Comparison of ENCODE assay signal across 21 cellular contexts in the genomic region with DNA sequence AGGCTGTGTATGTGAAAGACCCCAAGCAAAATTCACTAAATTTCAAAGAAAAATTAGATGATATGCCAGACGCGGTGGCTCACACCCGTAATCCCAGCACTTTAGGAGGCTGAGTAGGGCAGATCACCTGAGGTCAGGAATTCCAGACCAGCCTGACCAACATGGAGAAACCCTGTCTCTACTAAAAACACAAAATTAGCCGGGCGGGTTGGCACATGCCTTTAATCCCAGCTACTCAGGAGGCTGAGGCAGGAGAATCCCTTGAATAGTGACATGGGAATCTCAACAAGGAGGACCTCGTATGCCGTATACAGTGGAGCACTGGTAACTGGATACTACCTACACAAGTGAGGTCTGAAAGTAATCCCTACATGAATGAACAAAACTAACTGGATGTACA.
DNase-seq lines count a peak whose midpoint lies in the region; ATAC-seq, FAIRE-seq and TF ChIP-seq lines count a peak whose summit lies in the region.
"Had no signal": no experiment of that assay in that cellular context is flagged by ENCODE, and none has a peak within 500 bp of the region (broad histone marks: within the 10 kb centered on the region; RNA-seq: fewer than 3 reads in every experiment).

No MANE protein-coding gene starts in this region.

- no peak for FAIRE-seq in H1 (lab: Jason Lieb, UNC)
- FAIRE-seq: A204.1, GM12892, GM18507, HTR-8/SVneo had no signal

- H3K36me3 Mint-ChIP-seq in GM23338 (ENCODE audit: low read depth), result no peaks in the 10 kb centered on the region
- no peaks in the 10 kb centered on the region for H3K36me3 Mint-ChIP-seq in stimulated activated naive B cell treated with anti-CD40 and anti-IgM and Interleukin-4, amounts not matched to agents 10 μg/mL and 1 μg/mL and 100 μg/mL, for 72 hours
- H3K36me3 Mint-ChIP-seq: CD4-positive, CD25-positive, alpha-beta regulatory T cell; CD8-positive, alpha-beta memory T cell had no signal

- no peak overlapping the region for H2BK5ac ChIP-seq in H1 (ENCODE audit: low read depth, low read length)

- H4K5ac ChIP-seq in H1 (ENCODE audit: insufficient read length, low read depth, low read length), result no peak overlapping the region

- H2AK5ac ChIP-seq in H1 (ENCODE audit: low read depth, low read length), result no peak overlapping the region

- no peak for TF ChIP-seq EP300 in H1 (IDR thresholded peaks at IDR 0.05; ENCODE audit: borderline replicate concordance in 1 of 2, low read depth in 2 of 2, low read length in 2 of 2)

- WGBS in H1 (ENCODE audit: extremely low coverage in 1 of 2, insufficient coverage in 1 of 2, insufficient read length in 1 of 2, insufficient replicate concordance in 2 of 2, low coverage in 1 of 2, low lambda C conversion rate in 2 of 2, missing lambda C conversion rate in 1 of 2), 2 experiments, result 96% methylated on average over 7 of the region's 7 CpGs; no CpG with 5 or more reads in 1 of the 2 experiments

- no peak overlapping the region for H2BK20ac ChIP-seq in H1 (ENCODE audit: low read length)

- H3K27me3 Mint-ChIP-seq in GM23338 (ENCODE audit: insufficient read depth, low read depth, poor library complexity), result peaks cover 1% of the 10 kb centered on the region
- H3K27me3 Mint-ChIP-seq in stimulated activated naive B cell treated with anti-CD40 and anti-IgM and Interleukin-4, amounts not matched to agents 10 μg/mL and 1 μg/mL and 100 μg/mL, for 72 hours, result no peaks in the 10 kb centered on the region

- H3K4me1 ChIP-seq in GM23338 (ENCODE audit: insufficient read depth) (no peaks in the 10 kb centered on the region), H1 (replicated peaks in 1 of 4; ENCODE audit: control insufficient read depth in 3 of 4, insufficient read depth in 4 of 4, low read length in 3 of 4) (no peaks in the 10 kb centered on the region; a peak in 2 of 7 replicates)
- H3K4me1 ChIP-seq: BE2C had no signal

- H2AFZ ChIP-seq in GM23338, result 0 out of 2 replicates have a peak overlapping the region, but pooled peaks have one; percentile 18
- 0 out of 2 replicates have a peak overlapping the region, but pooled peaks have one; percentile 62 for H2AFZ ChIP-seq in H1 (ENCODE audit: low read length)

- no peaks in the 10 kb centered on the region for H3K23me2 ChIP-seq in H1 (ENCODE audit: low read depth, low read length)

- no peaks in the 10 kb centered on the region for H3K79me1 ChIP-seq in H1 (ENCODE audit: low read depth, low read length)

- H3K79me2 ChIP-seq in GM23338 (replicated peaks; ENCODE audit: insufficient read depth) (no peaks in the 10 kb centered on the region), H1 (ENCODE audit: control insufficient read depth in 1 of 2, insufficient read depth in 2 of 2, low read length in 2 of 2) (no peaks in the 10 kb centered on the region)

- H3K56ac ChIP-seq in H1 (replicated peaks; ENCODE audit: insufficient read length, low read depth, low read length), result no peak overlapping the region

- H4K20me1 ChIP-seq in GM23338 (replicated peaks; ENCODE audit: insufficient read depth) (no peaks in the 10 kb centered on the region), H1 (replicated peaks in 1 of 2; ENCODE audit: control insufficient read depth in 1 of 2, insufficient read depth in 2 of 2, low read length in 2 of 2) (no peaks in the 10 kb centered on the region)

- H3K4me3 Mint-ChIP-seq in GM23338, result no peak overlapping the region
- H3K4me3 Mint-ChIP-seq in stimulated activated naive B cell treated with anti-CD40 and anti-IgM and Interleukin-4, amounts not matched to agents 10 μg/mL and 1 μg/mL and 100 μg/mL, for 72 hours, result no peak overlapping the region
- H3K4me3 Mint-ChIP-seq: CD4-positive, CD25-positive, alpha-beta regulatory T cell; CD8-positive, alpha-beta memory T cell; H9 had no signal

- ATAC-seq in GM23338, result no peak
- ATAC-seq in stimulated activated naive B cell treated with anti-CD40 and anti-IgM and Interleukin-4, amounts not matched to agents 10 μg/mL and 1 μg/mL and 100 μg/mL, for 72 hours (replicated peaks), result no peak
- ATAC-seq in GM18873 (IDR thresholded peaks at IDR 0.05; ENCODE audit: low FRiP score, unreplicated experiment), result no peak

- H3K27ac Mint-ChIP-seq in GM23338, result no peak overlapping the region
- H3K27ac Mint-ChIP-seq in stimulated activated naive B cell treated with anti-CD40 and anti-IgM and Interleukin-4, amounts not matched to agents 10 μg/mL and 1 μg/mL and 100 μg/mL, for 72 hours, result peak overlapping the region; percentile 25
- H3K27ac Mint-ChIP-seq: CD4-positive, CD25-positive, alpha-beta regulatory T cell; H9 had no signal

- no peak overlapping the region for H4K91ac ChIP-seq in H1 (replicated peaks; ENCODE audit: insufficient read length, low read length)

- peaks cover 4% of the 10 kb centered on the region for H3K4me1 Mint-ChIP-seq in GM23338
- peaks cover 16 to 29% of the 10 kb centered on the region in 2 donors for H3K4me1 Mint-ChIP-seq in stimulated activated naive B cell treated with anti-CD40 and anti-IgM and Interleukin-4, amounts not matched to agents 10 μg/mL and 1 μg/mL and 100 μg/mL, for 72 hours
- H3K4me1 Mint-ChIP-seq: CD4-positive, CD25-positive, alpha-beta regulatory T cell; CD8-positive, alpha-beta memory T cell had no signal

- CTCF ChIA-PET in H1 (lab: Charles Lee; ENCODE audit: partially characterized antibody), result interaction anchor here (0.7 kb wide), 1 partner anchor 65 kb away, joined by 3 read pairs; no protein-coding TSS in a partner anchor

- no peak for DNase-seq in GM23338 (ENCODE audit: low spot score)
- peak; percentile 66 to 92 for DNase-seq in NCI-H524 (lab: John Stamatoyannopoulos, UW)
- DNase-seq in H1 (ENCODE audit: low read depth in 1 of 2, low spot score in 2 of 2), result no peak
- no peak for DNase-seq in stimulated activated naive B cell treated with anti-CD40 and anti-IgM and Interleukin-4, amounts not matched to agents 10 μg/mL and 1 μg/mL and 100 μg/mL, for 72 hours
- no peak for DNase-seq in NCI-H345 treated with DMSO at 0.1 percent for 48 hours (lab: John Stamatoyannopoulos, UW; ENCODE audit: unreplicated experiment)
- DNase-seq: ACHN; BE2C; CD4-positive, CD25-positive, alpha-beta regulatory T cell; CD8-positive, alpha-beta memory T cell; COR-L47; DMS153; DMS79; GDM1; GOT3; H9; IMR-90 had no signal

- H3K9me3 ChIP-seq in H1 (ENCODE audit: insufficient read depth in 2 of 2, low read depth in 1 of 2, low read length in 1 of 2), result no peaks in the 10 kb centered on the region
- H3K9me3 ChIP-seq: BE2C had no signal

- no peak for TF ChIP-seq POLR2A in H1 (IDR thresholded peaks at IDR 0.05; ENCODE audit: control extremely low read depth in 1 of 2, low read depth in 2 of 2, low read length in 2 of 2)

- H3K4me3 ChIP-seq in GM23338, result no peak overlapping the region
- no peak overlapping the region for H3K4me3 ChIP-seq in H1 (ENCODE audit: extremely low read depth in 1 of 4, insufficient read depth in 2 of 4, low read depth in 3 of 4, low read length in 4 of 4)

- H3K27me3 ChIP-seq in GM23338 (ENCODE audit: insufficient read depth), result no peaks in the 10 kb centered on the region
- no peaks in the 10 kb centered on the region for H3K27me3 ChIP-seq in H1 (replicated peaks in 1 of 4; ENCODE audit: control insufficient read depth in 3 of 4, extremely low read depth in 1 of 4, insufficient read depth in 3 of 4, low read length in 3 of 4)
- H3K27me3 ChIP-seq: BE2C had no signal

- TF ChIP-seq CTCF in GM23338 (conservative IDR thresholded peaks at IDR 0.05; ENCODE audit: low read depth in 2 of 2) (no peak), H1 (IDR thresholded peaks at IDR 0.05; ENCODE audit: control extremely low read depth in 1 of 3, insufficient read depth in 1 of 3, low read depth in 1 of 3, low read length in 3 of 3) (no peak)

- no peak overlapping the region for H4K8ac ChIP-seq in H1 (ENCODE audit: extremely low read depth, insufficient read depth, low read length)

- TF ChIP-seq RAD21 in H1 (IDR thresholded peaks at IDR 0.05 in 1 of 2, conservative IDR thresholded peaks at IDR 0.05 in 1 of 2; ENCODE audit: low read depth in 2 of 2, low read length in 2 of 2), result no peak

- no peak overlapping the region for H3K18ac ChIP-seq in H1 (ENCODE audit: extremely low read depth, low read length)

- no peak overlapping the region for H2BK120ac ChIP-seq in H1 (replicated peaks; ENCODE audit: low read depth, low read length)

- H3K9me3 Mint-ChIP-seq in GM23338, result no peaks in the 10 kb centered on the region
- H3K9me3 Mint-ChIP-seq in stimulated activated naive B cell treated with anti-CD40 and anti-IgM and Interleukin-4, amounts not matched to agents 10 μg/mL and 1 μg/mL and 100 μg/mL, for 72 hours, result no peaks in the 10 kb centered on the region
- H3K9me3 Mint-ChIP-seq: CD8-positive, alpha-beta memory T cell; H9 had no signal

- no peak overlapping the region for H2BK15ac ChIP-seq in H1 (ENCODE audit: low read length)

- H3K9ac ChIP-seq in H1 (replicated peaks in 1 of 4; ENCODE audit: extremely low read depth in 1 of 4, low read depth in 3 of 4, low read length in 3 of 4), result no peak overlapping the region

- no peak overlapping the region for H3K14ac ChIP-seq in H1 (ENCODE audit: insufficient read length)

- no peak overlapping the region for H3K4ac ChIP-seq in H1 (replicated peaks; ENCODE audit: insufficient read length, low read depth, low read length)

- H3K36me3 ChIP-seq in GM23338 (ENCODE audit: insufficient read depth) (no peaks in the 10 kb centered on the region), H1 (ENCODE audit: control insufficient read depth in 2 of 4, insufficient read depth in 4 of 4, low read length in 3 of 4) (no peaks in the 10 kb centered on the region; a peak in 1 of 8 replicates)
- H3K36me3 ChIP-seq: BE2C had no signal

- H2BK12ac ChIP-seq in H1 (ENCODE audit: low read depth, low read length), result no peak overlapping the region

- no peaks in the 10 kb centered on the region for H3K9me2 ChIP-seq in GM23338 (ENCODE audit: insufficient read depth)

- no peak overlapping the region for H3K27ac ChIP-seq in GM23338 (ENCODE audit: low read depth)
- no peak overlapping the region for H3K27ac ChIP-seq in H1 (ENCODE audit: low read depth, low read length)

- H3F3A ChIP-seq in GM23338 (replicated peaks; ENCODE audit: low read depth), result 0 out of 2 replicates have a peak, but pooled peaks cover 4% of the 10 kb centered on the region

- no peak overlapping the region for H3K4me2 ChIP-seq in GM23338
- no peak overlapping the region for H3K4me2 ChIP-seq in H1 (ENCODE audit: insufficient read depth in 1 of 2, low read depth in 2 of 2, low read length in 2 of 2)

- H3K23ac ChIP-seq in H1 (ENCODE audit: insufficient read length), result no peak overlapping the region

- POLR2A ChIA-PET in H1 (lab: Charles Lee; ENCODE audit: partially characterized antibody), result no interaction called here

TF ChIP-seq in GM23338, 12 proteins besides CTCF, POLR2A, EP300 and RAD21 (continues in another document):
- TF ChIP-seq NANOG (IDR thresholded peaks at IDR 0.05; ENCODE audit: borderline replicate concordance) (no peak), ZNF331 (CRISPR knock-in tag; IDR thresholded peaks at IDR 0.05; ENCODE audit: low read depth) (no peak), ZNF114 (CRISPR knock-in tag; IDR thresholded peaks at IDR 0.05) (no peak), CREB1 (CRISPR knock-in tag; IDR thresholded peaks at IDR 0.05; ENCODE audit: low read depth) (no peak)

TF ChIP-seq in H1, 55 proteins besides CTCF, POLR2A, EP300 and RAD21:
- no peak for TF ChIP-seq NANOG (IDR thresholded peaks at IDR 0.05; ENCODE audit: insufficient read depth, low read depth, low read length, poor library complexity, severe bottlenecking)
- no peak for TF ChIP-seq TEAD4 (IDR thresholded peaks at IDR 0.05; ENCODE audit: low read depth, low read length)
- TF ChIP-seq KDM4A (IDR thresholded peaks at IDR 0.05; ENCODE audit: low read depth, low read length, severe bottlenecking), result no peak

Comparison
In these comparisons a context has a peak if more than half of its experiments do, and no peak if none do; other contexts are left out.
1. DNase-seq: peak in NCI-H524 (2 of 2); none in GM23338 (single experiment), H1 (0 of 2), stimulated activated naive B cell treated with anti-CD40 and anti-IgM and Interleukin-4, amounts not matched to agents 10 μg/mL and 1 μg/mL and 100 μg/mL, for 72 hours (single experiment) and NCI-H345 treated with DMSO at 0.1 percent for 48 hours (single experiment).